ENCODE assay signal across 22 cellular contexts in the genomic region with DNA sequence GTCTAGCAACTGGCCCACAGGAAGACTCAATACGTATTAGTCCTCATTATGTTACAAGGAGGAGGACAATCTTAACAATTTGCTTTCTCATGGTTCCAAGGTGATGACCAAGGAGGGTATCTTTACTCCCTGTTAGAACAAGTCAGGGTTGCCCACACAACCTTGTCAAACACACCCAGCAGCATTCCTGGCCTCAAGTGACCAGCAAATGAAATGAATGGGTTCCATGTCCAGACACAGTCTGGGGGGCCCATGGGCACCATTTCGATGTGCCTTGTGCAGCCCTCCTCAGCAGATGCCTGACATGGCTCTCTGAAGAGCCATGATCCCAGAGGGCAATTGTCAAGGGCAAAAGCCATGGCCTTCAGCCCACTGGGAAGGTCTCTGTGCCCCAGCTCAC. TPM values are rescaled to one million over a fixed set of nuclear protein-coding genes. Genes with fewer than 3 reads are reported as not detected.
DNase-seq lines count a peak whose midpoint lies in the region; ATAC-seq, FAIRE-seq and TF ChIP-seq lines count a peak whose summit lies in the region.
"Had no signal": no experiment of that assay in that cellular context is flagged by ENCODE, and none has a peak within 500 bp of the region (broad histone marks: within the 10 kb centered on the region; RNA-seq: fewer than 3 reads in every experiment).

No MANE protein-coding gene starts in this region.

- no peak overlapping the region for H3K27ac Mint-ChIP-seq in activated CD4-positive, alpha-beta memory T cell treated with anti-CD3 and anti-CD28 coated beads, Interleukin-2, amount 10 ng/mL, durations not matched to agents 7 days and 5 days
- H3K27ac Mint-ChIP-seq in activated CD4-positive, alpha-beta memory T cell treated with anti-CD3 and anti-CD28 coated beads for 36 hours, result no peak overlapping the region
- peak overlapping the region; percentile 33 for H3K27ac Mint-ChIP-seq in Caco-2 (ENCODE audit: unreplicated experiment)
- no peak overlapping the region for H3K27ac Mint-ChIP-seq in osteocyte (ENCODE audit: unreplicated experiment)
- H3K27ac Mint-ChIP-seq: B cell; CD4-positive, CD25-positive, alpha-beta regulatory T cell; CD8-positive, alpha-beta T cell; HFFc6 had no signal

- H3K36me3 ChIP-seq in Caco-2 (ENCODE audit: control insufficient read depth, insufficient read depth, low read length) (no peaks in the 10 kb centered on the region), bronchial epithelial cell (ENCODE audit: control insufficient read depth, insufficient read depth, low read length) (no peaks in the 10 kb centered on the region)
- H3K36me3 ChIP-seq: BLaER1, HAP-1 had no signal

- intact Hi-C loops in activated CD4-positive, alpha-beta memory T cell treated with anti-CD3 and anti-CD28 coated beads for 36 hours (cut with micrococcal nuclease), result no loop called here
- intact Hi-C loops in Caco-2 (cut with micrococcal nuclease; ENCODE audit: unreplicated experiment), result no loop called here

- CTCF ChIA-PET in activated CD4-positive, alpha-beta memory T cell treated with anti-CD3 and anti-CD28 coated beads, Interleukin-2, amount 10 ng/mL, durations not matched to agents 7 days and 5 days (lab: Charles Lee), result no interaction called here
- CTCF ChIA-PET in activated CD4-positive, alpha-beta memory T cell treated with anti-CD3 and anti-CD28 coated beads for 36 hours (lab: Charles Lee), result no interaction called here
- CTCF ChIA-PET in Caco-2 (lab: Charles Lee), result no interaction called here

- no TSS peak for BruUV-seq in Caco-2 (replicated peaks; lab: Mats Ljungman, UMichigan)

- POLR2A ChIA-PET in activated CD4-positive, alpha-beta memory T cell treated with anti-CD3 and anti-CD28 coated beads, Interleukin-2, amount 10 ng/mL, durations not matched to agents 7 days and 5 days (lab: Charles Lee), result no interaction called here
- POLR2A ChIA-PET in activated CD4-positive, alpha-beta memory T cell treated with anti-CD3 and anti-CD28 coated beads for 36 hours (lab: Charles Lee), result no interaction called here
- POLR2A ChIA-PET in Caco-2 (lab: Charles Lee), result no interaction called here

- peak; percentile 10 for DNase-seq in activated CD4-positive, alpha-beta memory T cell treated with anti-CD3 and anti-CD28 coated beads, Interleukin-2, amount 10 ng/mL, durations not matched to agents 7 days and 5 days
- DNase-seq in activated CD4-positive, alpha-beta memory T cell treated with anti-CD3 and anti-CD28 coated beads for 36 hours, result no peak
- DNase-seq in Caco-2 (no peak), bronchial epithelial cell (ENCODE audit: low read depth) (peak; percentile 80), osteocyte (ENCODE audit: extremely low spot score, unreplicated experiment) (peak; percentile 63), NCI-H82 treated with DMSO at 0.1 percent for 48 hours (lab: John Stamatoyannopoulos, UW; ENCODE audit: unreplicated experiment) (no peak), NCI-H510A (lab: John Stamatoyannopoulos, UW) (no peak)
- DNase-seq: Calu3; CD4-positive, CD25-positive, alpha-beta regulatory T cell; CD8-positive, alpha-beta T cell; DMS153; DND-41; GOT3; HFFc6 had no signal

- ATAC-seq in HG02884 (IDR thresholded peaks at IDR 0.05; ENCODE audit: unreplicated experiment), result no peak
- ATAC-seq: CD8-positive, alpha-beta T cell had no signal

- no peaks in the 10 kb centered on the region for H3K36me3 Mint-ChIP-seq in activated CD4-positive, alpha-beta memory T cell treated with anti-CD3 and anti-CD28 coated beads, Interleukin-2, amount 10 ng/mL, durations not matched to agents 7 days and 5 days (ENCODE audit: low read depth)
- peaks cover 3% of the 10 kb centered on the region for H3K36me3 Mint-ChIP-seq in activated CD4-positive, alpha-beta memory T cell treated with anti-CD3 and anti-CD28 coated beads for 36 hours
- peaks cover 6% of the 10 kb centered on the region for H3K36me3 Mint-ChIP-seq in Caco-2 (ENCODE audit: insufficient read depth, unreplicated experiment)
- peaks cover 2% of the 10 kb centered on the region for H3K36me3 Mint-ChIP-seq in osteocyte (ENCODE audit: unreplicated experiment)
- H3K36me3 Mint-ChIP-seq: CD4-positive, CD25-positive, alpha-beta regulatory T cell; CD8-positive, alpha-beta T cell had no signal

- H3K9me3 Mint-ChIP-seq in activated CD4-positive, alpha-beta memory T cell treated with anti-CD3 and anti-CD28 coated beads, Interleukin-2, amount 10 ng/mL, durations not matched to agents 7 days and 5 days, result peaks cover 15% of the 10 kb centered on the region
- H3K9me3 Mint-ChIP-seq in activated CD4-positive, alpha-beta memory T cell treated with anti-CD3 and anti-CD28 coated beads for 36 hours, result peaks cover 17% of the 10 kb centered on the region
- H3K9me3 Mint-ChIP-seq in Caco-2 (ENCODE audit: unreplicated experiment) (peaks cover 12% of the 10 kb centered on the region), osteocyte (ENCODE audit: unreplicated experiment) (peaks cover 12% of the 10 kb centered on the region)

- no peak overlapping the region for H3K4me3 Mint-ChIP-seq in activated CD4-positive, alpha-beta memory T cell treated with anti-CD3 and anti-CD28 coated beads, Interleukin-2, amount 10 ng/mL, durations not matched to agents 7 days and 5 days
- H3K4me3 Mint-ChIP-seq in activated CD4-positive, alpha-beta memory T cell treated with anti-CD3 and anti-CD28 coated beads for 36 hours, result no peak overlapping the region
- no peak overlapping the region for H3K4me3 Mint-ChIP-seq in Caco-2 (ENCODE audit: unreplicated experiment)
- H3K4me3 Mint-ChIP-seq in osteocyte (ENCODE audit: unreplicated experiment), result no peak overlapping the region
- H3K4me3 Mint-ChIP-seq: B cell; CD4-positive, CD25-positive, alpha-beta regulatory T cell; CD8-positive, alpha-beta T cell; HFFc6 had no signal

- H3K4me1 ChIP-seq in Caco-2, result peaks cover 8% of the 10 kb centered on the region
- H3K4me1 ChIP-seq: HAP-1 had no signal

- H3K4me3 ChIP-seq in Caco-2 (ENCODE audit: low read depth, low read length) (no peak overlapping the region), bronchial epithelial cell (ENCODE audit: low read depth, low read length) (no peak overlapping the region)
- H3K4me3 ChIP-seq: BLaER1, HAP-1 had no signal

- no peaks in the 10 kb centered on the region for H3K27me3 ChIP-seq in Caco-2 (replicated peaks; ENCODE audit: control insufficient read depth, insufficient read depth, low read length)
- no peaks in the 10 kb centered on the region for H3K27me3 ChIP-seq in bronchial epithelial cell (ENCODE audit: control insufficient read depth, insufficient read depth, low read length)
- H3K27me3 ChIP-seq: BLaER1 had no signal

- TF ChIP-seq CTCF in Caco-2 (IDR thresholded peaks at IDR 0.05; ENCODE audit: insufficient read depth in 1 of 2, low read depth in 1 of 2, low read length in 1 of 2, severe bottlenecking in 1 of 2, unreplicated experiment in 1 of 2) (no peak), bronchial epithelial cell (IDR thresholded peaks at IDR 0.05; ENCODE audit: insufficient read depth, low read length, severe bottlenecking) (no peak), osteocyte (IDR thresholded peaks at IDR 0.05) (no peak)

- H3K9me3 ChIP-seq in Caco-2, result peaks cover 17% of the 10 kb centered on the region

- peaks cover 25% of the 10 kb centered on the region for H3K27me3 Mint-ChIP-seq in activated CD4-positive, alpha-beta memory T cell treated with anti-CD3 and anti-CD28 coated beads, Interleukin-2, amount 10 ng/mL, durations not matched to agents 7 days and 5 days
- peaks cover 31% of the 10 kb centered on the region for H3K27me3 Mint-ChIP-seq in activated CD4-positive, alpha-beta memory T cell treated with anti-CD3 and anti-CD28 coated beads for 36 hours
- H3K27me3 Mint-ChIP-seq in Caco-2 (ENCODE audit: insufficient read depth, unreplicated experiment), result no peaks in the 10 kb centered on the region
- peaks cover 11% of the 10 kb centered on the region for H3K27me3 Mint-ChIP-seq in osteocyte (ENCODE audit: unreplicated experiment)

- FAIRE-seq in bronchial epithelial cell (lab: Jason Lieb, UNC), result no peak
- FAIRE-seq: A204.1, G401.6, GM12892, H54 had no signal

- H3K4me1 Mint-ChIP-seq in activated CD4-positive, alpha-beta memory T cell treated with anti-CD3 and anti-CD28 coated beads, Interleukin-2, amount 10 ng/mL, durations not matched to agents 7 days and 5 days, result no peaks in the 10 kb centered on the region
- no peaks in the 10 kb centered on the region for H3K4me1 Mint-ChIP-seq in activated CD4-positive, alpha-beta memory T cell treated with anti-CD3 and anti-CD28 coated beads for 36 hours (ENCODE audit: low read depth)
- H3K4me1 Mint-ChIP-seq in Caco-2 (ENCODE audit: low read depth, unreplicated experiment), result peaks cover 13% of the 10 kb centered on the region
- no peaks in the 10 kb centered on the region for H3K4me1 Mint-ChIP-seq in osteocyte (ENCODE audit: unreplicated experiment)
- H3K4me1 Mint-ChIP-seq: CD4-positive, CD25-positive, alpha-beta regulatory T cell had no signal

RNA-seq across cellular contexts. Expression of a gene that starts 40.8 kb away (rescaled TPM):
- 1 to 10 TPM in 1 of 2 experiments, under 1 TPM in 1; 0.78 to 1.2 TPM for total RNA-seq in activated CD4-positive, alpha-beta memory T cell treated with anti-CD3 and anti-CD28 coated beads, Interleukin-2, amount 10 ng/mL, durations not matched to agents 7 days and 5 days
- not detected for total RNA-seq in activated CD4-positive, alpha-beta memory T cell treated with anti-CD3 and anti-CD28 coated beads for 36 hours
- total RNA-seq in Caco-2 (2022) (14.1 and 20.9 TPM in 2 replicates), bronchial epithelial cell (79.4 and 176 TPM in 2 replicates), osteocyte (not detected in 2 replicates)
- total RNA-seq: B cell; CD4-positive, CD25-positive, alpha-beta regulatory T cell; CD8-positive, alpha-beta T cell had no signal

RNA-seq across cellular contexts. Expression of a gene that starts 48.4 kb away (rescaled TPM):
- not detected for total RNA-seq in activated CD4-positive, alpha-beta memory T cell treated with anti-CD3 and anti-CD28 coated beads, Interleukin-2, amount 10 ng/mL, durations not matched to agents 7 days and 5 days
- total RNA-seq in activated CD4-positive, alpha-beta memory T cell treated with anti-CD3 and anti-CD28 coated beads for 36 hours, result not detected
- total RNA-seq in Caco-2 (2022), result not detected in 2 replicates
- 1.4 TPM in 1 of 2 replicates, not detected in the other for total RNA-seq in bronchial epithelial cell
- not detected in 2 replicates for total RNA-seq in osteocyte
- total RNA-seq: B cell; Calu3; CD4-positive, CD25-positive, alpha-beta regulatory T cell; CD8-positive, alpha-beta T cell; HFFc6 had no signal

RNA-seq across cellular contexts. Expression of a gene that starts 59.1 kb away (rescaled TPM):
- total RNA-seq in activated CD4-positive, alpha-beta memory T cell treated with anti-CD3 and anti-CD28 coated beads, Interleukin-2, amount 10 ng/mL, durations not matched to agents 7 days and 5 days, result under 1 TPM; 0.08 to 0.10 TPM
- under 1 TPM; 0.27 to 0.38 TPM for total RNA-seq in activated CD4-positive, alpha-beta memory T cell treated with anti-CD3 and anti-CD28 coated beads for 36 hours
- total RNA-seq in Caco-2 (2022) (5.6 and 8.7 TPM in 2 replicates), bronchial epithelial cell (under 0.01 and 0.13 TPM in 2 replicates), osteocyte (0.35 and 0.55 TPM in 2 replicates)
- total RNA-seq: B cell; CD4-positive, CD25-positive, alpha-beta regulatory T cell; CD8-positive, alpha-beta T cell had no signal

Comparison
In these comparisons a context has a peak if more than half of its experiments do, and no peak if none do; other contexts are left out.
1. DNase-seq: peak in activated CD4-positive, alpha-beta memory T cell treated with anti-CD3 and anti-CD28 coated beads, Interleukin-2, amount 10 ng/mL, durations not matched to agents 7 days and 5 days (single experiment), bronchial epithelial cell (single experiment) and osteocyte (single experiment); none in activated CD4-positive, alpha-beta memory T cell treated with anti-CD3 and anti-CD28 coated beads for 36 hours (single experiment), Caco-2 (0 of 2), NCI-H82 treated with DMSO at 0.1 percent for 48 hours (single experiment) and NCI-H510A (single experiment).